Comparison of ENCODE assay signal across 8 cellular contexts in genomic region chr17:65225061-65225460, GRCh38.
"Had no signal": no experiment of that assay in that cellular context is flagged by ENCODE, and none has a peak within 500 bp of the region (broad histone marks: within the 10 kb centered on the region; RNA-seq: fewer than 3 reads in every experiment).

No MANE protein-coding gene starts in this region.

- H3K27ac Mint-ChIP-seq: GM23338, HFFc6, IgD-negative memory B cell had no signal

- H3K9me3 Mint-ChIP-seq: GM23338, HFFc6 had no signal

- H3K4me2 ChIP-seq: GM23338, KMS-11 had no signal

- ATAC-seq: GM23338, HCT116 had no signal

- H2AFZ ChIP-seq: GM23338 had no signal

- H3K9ac ChIP-seq: KMS-11 had no signal

- DNase-seq: H7, HFFc6, KBM-7 had no signal

- H3K4me1 ChIP-seq: HAP-1 had no signal

- H3K36me3 ChIP-seq: HAP-1 had no signal

- H3K9me3 ChIP-seq: HAP-1 had no signal

- H3K4me3 ChIP-seq: GM23338, HAP-1 had no signal

- H3K27ac ChIP-seq: KMS-11 had no signal

- H3K4me3 Mint-ChIP-seq: GM23338, HFFc6, IgD-negative memory B cell had no signal
